6 cellular contexts compared by ENCODE assay signal in genomic region chr1:145995964-145996432, GRCh38. TPM values are rescaled to one million over a fixed set of nuclear protein-coding genes. Genes with fewer than 3 reads are reported as not detected.
DNase-seq lines count a peak whose midpoint lies in the region; TF ChIP-seq lines count a peak whose summit lies in the region.

No MANE protein-coding gene starts in this region.

- peaks cover 0 to 19% (median 3%) of the 10 kb centered on the region in 8 donors for H3K9me3 Mint-ChIP-seq in CD4-positive, alpha-beta memory T cell

- no peaks in the 10 kb centered on the region for H3K27me3 Mint-ChIP-seq in CD4-positive, alpha-beta memory T cell

- peak overlapping the region; percentile 94 for H3K9ac ChIP-seq in SU-DHL-6 (ENCODE audit: low read length)
- peak overlapping the region; percentile 95 for H3K9ac ChIP-seq in iPS-20b (ENCODE audit: low read depth, low read length)

- H3K4me3 ChIP-seq in CD4-positive, alpha-beta memory T cell (ENCODE audit: low read length in 2 of 2): peak overlapping the region; percentile 97 to 99
- H3K4me3 ChIP-seq in SU-DHL-6 (ENCODE audit: insufficient read depth, low read length, poor library complexity, severe bottlenecking): peak overlapping the region; percentile 99
- H3K4me3 ChIP-seq in iPS-20b (ENCODE audit: low read length): peak overlapping the region; percentile 98

- peak overlapping the region; percentile 75 for H3K27ac ChIP-seq in CD4-positive, alpha-beta memory T cell (ENCODE audit: low read depth, low read length)
- H3K27ac ChIP-seq in SU-DHL-6 (ENCODE audit: low read depth, low read length) (peak overlapping the region; percentile 80), iPS-20b (ENCODE audit: low read length) (no peak overlapping the region)

- peaks cover 57% of the 10 kb centered on the region for H3K4me1 ChIP-seq in CD4-positive, alpha-beta memory T cell (ENCODE audit: insufficient read depth, low read length)
- H3K4me1 ChIP-seq in iPS-20b (ENCODE audit: insufficient read depth, low read length): peaks cover 8% of the 10 kb centered on the region; the same call in 1 of the 2 replicates

- no peaks in the 10 kb centered on the region for H3K9me2 ChIP-seq in SU-DHL-6 (replicated peaks; ENCODE audit: insufficient read depth, low read length)

- H3K27ac Mint-ChIP-seq in CD4-positive, alpha-beta memory T cell: peak overlapping the region; percentile 96 to 99 (median 97)

- H3K9me3 ChIP-seq in CD4-positive, alpha-beta memory T cell (ENCODE audit: control insufficient read depth in 1 of 2, low read length in 2 of 2): no peaks in the 10 kb centered on the region
- H3K9me3 ChIP-seq in SU-DHL-6 (ENCODE audit: insufficient read depth, low read length) (no peaks in the 10 kb centered on the region), iPS-20b (ENCODE audit: insufficient read depth, low read depth, low read length) (no peaks in the 10 kb centered on the region)

- intact Hi-C loops in CD4-positive, alpha-beta memory T cell (cut with micrococcal nuclease): loop anchor here (1.0 to 5.0 kb wide), 3 partner anchors 17 to 41 kb away; partner anchors contain the start of genes ANKRD34A and POLR3GL

- peaks cover 59% of the 10 kb centered on the region for H3F3A ChIP-seq in SU-DHL-6 (ENCODE audit: insufficient read depth)

- peaks cover 5% of the 10 kb centered on the region; the same call in 1 of the 2 replicates for H4K20me1 ChIP-seq in SU-DHL-6 (ENCODE audit: low read depth, low read length)

- POLR2A ChIA-PET in CD4-positive, alpha-beta memory T cell (lab: Charles Lee; ENCODE audit: partially characterized antibody): interaction anchor here (0.7 to 29.8 kb wide), 17 partner anchors 4 to 172 kb away, joined by 3 to 1967 read pairs (median 6); partner anchors contain the start of genes ANKRD34A, LIX1L, NUDT17 and PEX11B

- peak overlapping the region; percentile 90 for H3K4me2 ChIP-seq in SU-DHL-6 (ENCODE audit: low read depth, low read length, poor library complexity, severe bottlenecking)

- peaks cover 14% of the 10 kb centered on the region for H3K79me2 ChIP-seq in SU-DHL-6 (ENCODE audit: insufficient read depth, low read length)

- no peak for TF ChIP-seq CTCF in SU-DHL-6 (IDR thresholded peaks at IDR 0.05; ENCODE audit: insufficient read depth, low read length, poor library complexity, severe bottlenecking)

- no peak overlapping the region for H2AFZ ChIP-seq in SU-DHL-6 (ENCODE audit: low read depth, low read length, severe bottlenecking)

- H3K4me1 Mint-ChIP-seq in CD4-positive, alpha-beta memory T cell: peaks cover 36 to 89% (median 49%) of the 10 kb centered on the region in 4 donors

- H3K36me3 ChIP-seq in CD4-positive, alpha-beta memory T cell (ENCODE audit: insufficient read depth, low read length): peaks cover 37% of the 10 kb centered on the region
- H3K36me3 ChIP-seq in SU-DHL-6 (ENCODE audit: low read length): peaks cover 26% of the 10 kb centered on the region
- peaks cover 29% of the 10 kb centered on the region for H3K36me3 ChIP-seq in iPS-20b (ENCODE audit: insufficient read depth, low read depth, low read length)

- peak overlapping the region; percentile 96 to 99 (median 98) for H3K4me3 Mint-ChIP-seq in CD4-positive, alpha-beta memory T cell

- no peaks in the 10 kb centered on the region for H3K27me3 ChIP-seq in CD4-positive, alpha-beta memory T cell (ENCODE audit: insufficient read depth, low read length)
- H3K27me3 ChIP-seq in SU-DHL-6 (ENCODE audit: low read length) (no peaks in the 10 kb centered on the region), iPS-20b (ENCODE audit: insufficient read depth, low read length) (peaks cover 11% of the 10 kb centered on the region)

- H3K36me3 Mint-ChIP-seq in CD4-positive, alpha-beta memory T cell: peaks cover 48 to 61% of the 10 kb centered on the region in 2 donors

- DNase-seq in CD4-positive, alpha-beta memory T cell: no peak
- DNase-seq in SIG-M5 treated with dmso at 0.1 percent for 504 hours (lab: John Stamatoyannopoulos, UW; ENCODE audit: unreplicated experiment) (no peak), RKO (ENCODE audit: low spot score) (no peak), NCI-H1436 treated with DMSO at 0.1 percent for 48 hours (lab: John Stamatoyannopoulos, UW) (no peak)

- CTCF ChIA-PET in CD4-positive, alpha-beta memory T cell (lab: Charles Lee; ENCODE audit: partially characterized antibody): interaction anchor here (1.3 to 16.1 kb wide), 4 partner anchors 11 to 139 kb away, joined by 3 to 224 read pairs (median 86); no protein-coding TSS in a partner anchor

RNA-seq across cellular contexts. Expression of gene TXNIP, which starts 0.4 kb away (rescaled TPM):
- total RNA-seq in CD4-positive, alpha-beta memory T cell: 100 to 1,000 TPM; 933 to 985 TPM
- polyA plus RNA-seq in CD4-positive, alpha-beta memory T cell: 1,000 to 10,000 TPM; 4,275 to 4,310 TPM

RNA-seq across cellular contexts. Expression of gene HJV, which starts 25.5 kb away (rescaled TPM):
- total RNA-seq in CD4-positive, alpha-beta memory T cell: not detected
- polyA plus RNA-seq in CD4-positive, alpha-beta memory T cell: not detected

RNA-seq across cellular contexts. Expression of gene POLR3GL, which starts 31.5 kb away (rescaled TPM):
- 10 to 100 TPM; 36.6 to 38.3 TPM for total RNA-seq in CD4-positive, alpha-beta memory T cell
- 100 to 1,000 TPM in 1 of 2 donors, 10 to 100 TPM in 1; 95.3 to 164 TPM for polyA plus RNA-seq in CD4-positive, alpha-beta memory T cell

RNA-seq across cellular contexts. Expression of gene ANKRD34A, which starts 31.6 kb away (rescaled TPM):
- total RNA-seq in CD4-positive, alpha-beta memory T cell: 1 to 10 TPM; 1.8 to 2.1 TPM
- under 1 TPM in 1 of 2 donors, not detected in 1; 0.60 TPM for polyA plus RNA-seq in CD4-positive, alpha-beta memory T cell

RNA-seq across cellular contexts. Expression of gene LIX1L, which starts 38.2 kb away (rescaled TPM):
- 10 to 100 TPM; 64.5 to 66.1 TPM for total RNA-seq in CD4-positive, alpha-beta memory T cell
- 10 to 100 TPM; 35.3 to 35.7 TPM for polyA plus RNA-seq in CD4-positive, alpha-beta memory T cell
